Comparison of ENCODE assay signal across 2 cellular contexts in genomic region chr16:71498031-71498430, GRCh38.
A peak's percentile ranks its signal among the peaks of the same experiment; 100 is the strongest.
TF ChIP-seq lines count a peak whose summit lies in the region.

No MANE protein-coding gene starts in this region.

TF ChIP-seq in WTC11, 78 proteins besides CTCF, POLR2A, EP300 and RAD21:
- no peak for TF ChIP-seq EMX1 (CRISPR knock-in tag; IDR thresholded peaks at IDR 0.05)
- no peak for TF ChIP-seq ZNF423 (CRISPR knock-in tag; IDR thresholded peaks at IDR 0.05)
- no peak for TF ChIP-seq MYBL2 (CRISPR knock-in tag; IDR thresholded peaks at IDR 0.05)
- TF ChIP-seq MLX (CRISPR knock-in tag; IDR thresholded peaks at IDR 0.05): no peak
- TF ChIP-seq PREB (CRISPR knock-in tag; IDR thresholded peaks at IDR 0.05; ENCODE audit: borderline replicate concordance): no peak
- TF ChIP-seq AR (CRISPR knock-in tag; IDR thresholded peaks at IDR 0.05): no peak
- TF ChIP-seq ZBTB43 (CRISPR knock-in tag; IDR thresholded peaks at IDR 0.05): no peak
- no peak for TF ChIP-seq ATF6 (CRISPR knock-in tag; IDR thresholded peaks at IDR 0.05)
- TF ChIP-seq AFF4 (CRISPR knock-in tag; IDR thresholded peaks at IDR 0.05; ENCODE audit: borderline replicate concordance): no peak
- no peak for TF ChIP-seq ATF3 (CRISPR knock-in tag; conservative IDR thresholded peaks at IDR 0.05)
- no peak for TF ChIP-seq NFATC4 (CRISPR knock-in tag; IDR thresholded peaks at IDR 0.05)

TF ChIP-seq in K562, 482 proteins besides CTCF, POLR2A, EP300 and RAD21:
- TF ChIP-seq XRCC3 (IDR thresholded peaks at IDR 0.05): no peak
- TF ChIP-seq MEIS2 (IDR thresholded peaks at IDR 0.05; ENCODE audit: partially characterized antibody): peak; percentile 54
- TF ChIP-seq ZNF316 (IDR thresholded peaks at IDR 0.05): peak; percentile 27; the same call in 1 of the 2 replicates
- TF ChIP-seq ESRRA (IDR thresholded peaks at IDR 0.05; ENCODE audit: borderline replicate concordance, low read depth): peak; percentile 57
- peak; percentile 48; the same call in 1 of the 2 replicates for TF ChIP-seq PKNOX1 (IDR thresholded peaks at IDR 0.05)
- TF ChIP-seq SUPT5H (IDR thresholded peaks at IDR 0.05): no peak
